8 cellular contexts compared by ENCODE assay signal in the genomic region with DNA sequence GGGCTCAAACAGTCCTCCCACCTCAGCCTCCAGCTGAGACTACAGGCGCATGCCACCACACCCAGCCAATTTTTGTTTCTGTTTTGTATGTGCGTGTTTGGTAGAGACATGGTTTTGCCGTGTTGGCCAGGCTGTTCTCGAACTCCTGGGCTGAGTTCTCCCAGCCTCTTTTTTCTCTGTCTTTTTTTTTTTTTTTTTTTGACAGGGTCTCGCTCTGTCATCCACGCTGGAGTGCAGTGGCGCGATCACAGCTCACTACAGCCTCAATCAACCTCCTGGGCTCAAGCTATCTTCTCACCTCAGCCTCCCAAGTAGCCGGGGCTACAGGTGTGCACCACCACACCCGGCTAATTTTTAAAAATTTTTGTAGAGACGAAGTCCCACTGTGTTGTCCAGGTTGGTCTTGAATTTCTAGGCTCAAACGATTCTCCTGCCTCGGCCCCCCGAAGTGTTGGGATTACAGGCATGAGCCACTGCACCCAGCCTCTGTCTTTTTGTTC. TPM values are rescaled to one million over a fixed set of nuclear protein-coding genes. Genes with fewer than 3 reads are reported as not detected.
DNase-seq lines count a peak whose midpoint lies in the region; ATAC-seq and TF ChIP-seq lines count a peak whose summit lies in the region.

No MANE protein-coding gene starts in this region.

- H3K9ac ChIP-seq in adipocyte (ENCODE audit: low read length): peak overlapping the region; percentile 72

- no peak for TF ChIP-seq EP300 in suprapubic skin (IDR thresholded peaks at IDR 0.05)

- H3K4me1 ChIP-seq in adipocyte (ENCODE audit: control insufficient read depth, insufficient read depth, low read length) (peaks cover 9% of the 10 kb centered on the region), left lung (peaks cover 0 to 24% of the 10 kb centered on the region in 2 donors), suprapubic skin (peaks cover 18% of the 10 kb centered on the region)

- H3K9me3 ChIP-seq in adipocyte (ENCODE audit: control insufficient read depth, low read length) (no peaks in the 10 kb centered on the region), left lung (no peaks in the 10 kb centered on the region), suprapubic skin (no peaks in the 10 kb centered on the region)

- TF ChIP-seq POLR2A in suprapubic skin (IDR thresholded peaks at IDR 0.05): no peak

- no peaks in the 10 kb centered on the region for H3K36me3 ChIP-seq in adipocyte (ENCODE audit: control insufficient read depth, insufficient read depth, low read length, severe bottlenecking)
- peaks cover 0 to 9% of the 10 kb centered on the region in 2 donors for H3K36me3 ChIP-seq in left lung
- peaks cover 7% of the 10 kb centered on the region for H3K36me3 ChIP-seq in suprapubic skin

- H3K27me3 ChIP-seq in adipocyte (replicated peaks; ENCODE audit: control insufficient read depth, insufficient read depth, low read length): no peaks in the 10 kb centered on the region
- H3K27me3 ChIP-seq in left lung: no peaks in the 10 kb centered on the region
- no peaks in the 10 kb centered on the region for H3K27me3 ChIP-seq in suprapubic skin

- 91% methylated on average over 14 of the region's 14 CpGs for WGBS in suprapubic skin

- peak; percentile 30 for DNase-seq in DMS53 (lab: John Stamatoyannopoulos, UW)
- DNase-seq in DMS53 treated with DMSO at 0.1 percent for 48 hours (lab: John Stamatoyannopoulos, UW; ENCODE audit: unreplicated experiment): no peak
- DNase-seq in adipocyte (ENCODE audit: low read depth): no peak
- DNase-seq in left lung: peak in 1 of 2 donors; percentile 36
- peak in 1 of 2 donors; percentile 70 for DNase-seq in suprapubic skin (ENCODE audit: low spot score in 2 of 2)
- DNase-seq in foreskin melanocyte: no peak
- no peak for DNase-seq in dermis blood vessel endothelial cell
- DNase-seq in NCI-H524 (lab: John Stamatoyannopoulos, UW): no peak

- TF ChIP-seq CTCF in left lung (IDR thresholded peaks at IDR 0.05): no peak
- TF ChIP-seq CTCF in suprapubic skin (IDR thresholded peaks at IDR 0.05): no peak

- intact Hi-C loops in left lung (cut with DNase I): loop anchor here in 1 of 2 donors (5.0 to 10.0 kb wide), 3 partner anchors 144 to 304 kb away; no protein-coding TSS in a partner anchor

- peak overlapping the region; percentile 80 to 96 for H3K27ac ChIP-seq in left lung
- peak overlapping the region; percentile 85 for H3K27ac ChIP-seq in suprapubic skin

- no peak for ATAC-seq in left lung

- H3K4me3 ChIP-seq in adipocyte (ENCODE audit: low read length) (peak overlapping the region; percentile 61), left lung (peak overlapping the region in 1 of 2 donors; percentile 90), suprapubic skin (peak overlapping the region; percentile 88)

RNA-seq across cellular contexts. Expression of gene DCAF1, which starts 0.9 kb away (rescaled TPM):
- total RNA-seq in left lung (10 to 100 TPM; 18.1 to 20.8 TPM), suprapubic skin (10 to 100 TPM; 18.9 to 29.9 (median 23.7) TPM), dermis blood vessel endothelial cell (16.7 and 23.0 TPM in 2 replicates)

RNA-seq across cellular contexts. Expression of gene RAD54L2, which starts 37.8 kb away (rescaled TPM):
- total RNA-seq in left lung (10 to 100 TPM; 20.6 to 22.9 TPM), suprapubic skin (10 to 100 TPM; 15.0 to 36.5 (median 20.4) TPM), dermis blood vessel endothelial cell (18.9 and 19.7 TPM in 2 replicates)
